Comparison of ENCODE assay signal across 25 cellular contexts in genomic region chr2:239663364-239663924, GRCh38.
"Had no signal": no experiment of that assay in that cellular context is flagged by ENCODE, and none has a peak within 500 bp of the region (broad histone marks: within the 10 kb centered on the region; RNA-seq: fewer than 3 reads in every experiment).

No MANE protein-coding gene starts in this region.

- ATAC-seq: activated CD4-positive, CD25-positive, alpha-beta regulatory T cell treated with anti-CD3 and anti-CD28 coated beads, Interleukin-2, amount 50 U/mL, for 24 hours; activated CD8-positive, alpha-beta T cell treated with anti-CD3 and anti-CD28 coated beads, Interleukin-2, amount 10 ng/mL, durations not matched to agents 7 days and 5 days; activated T-cell treated with anti-CD3 and anti-CD28 coated beads, Interleukin-2, amount 50 U/mL, for 72 hours; Panc1; Right ventricle myocardium inferior had no signal

- H3K27ac Mint-ChIP-seq: activated CD8-positive, alpha-beta T cell treated with anti-CD3 and anti-CD28 coated beads, Interleukin-2, amount 10 ng/mL, durations not matched to agents 7 days and 5 days; activated naive CD8-positive, alpha-beta T cell treated with anti-CD3 and anti-CD28 coated beads, Interleukin-2, amount 10 ng/mL, durations not matched to agents 7 days and 5 days; activated T-cell treated with anti-CD3 and anti-CD28 coated beads, Interleukin-2, amount 50 U/mL, for 72 hours; activated T-helper 2 cell treated with anti-CD3 and anti-CD28 coated beads, Interferon-gamma antibody, Interleukin-2, Interleukin-4, amounts not matched to agents 10 μg/mL and 5 μg/mL and 100 μg/mL, durations not matched to agents 14 hours and 24 hours and 36 hours had no signal

- H3K36me3 Mint-ChIP-seq: activated naive CD8-positive, alpha-beta T cell treated with anti-CD3 and anti-CD28 coated beads, Interleukin-2, amount 10 ng/mL, durations not matched to agents 7 days and 5 days had no signal

- H3K4me3 Mint-ChIP-seq: activated CD8-positive, alpha-beta T cell treated with anti-CD3 and anti-CD28 coated beads, Interleukin-2, amount 10 ng/mL, durations not matched to agents 7 days and 5 days; activated naive CD8-positive, alpha-beta T cell treated with anti-CD3 and anti-CD28 coated beads, Interleukin-2, amount 10 ng/mL, durations not matched to agents 7 days and 5 days; activated T-cell treated with anti-CD3 and anti-CD28 coated beads, Interleukin-2, amount 50 U/mL, for 72 hours had no signal

- H3K9me3 Mint-ChIP-seq: activated naive CD8-positive, alpha-beta T cell treated with anti-CD3 and anti-CD28 coated beads, Interleukin-2, amount 10 ng/mL, durations not matched to agents 7 days and 5 days; activated T-cell treated with anti-CD3 and anti-CD28 coated beads, Interleukin-2, amount 50 U/mL, for 72 hours; activated T-helper 2 cell treated with anti-CD3 and anti-CD28 coated beads, Interferon-gamma antibody, Interleukin-2, Interleukin-4, amounts not matched to agents 10 μg/mL and 5 μg/mL and 100 μg/mL, durations not matched to agents 14 hours and 24 hours and 36 hours had no signal

- DNase-seq: activated CD4-positive, alpha-beta T cell treated with anti-CD3 and anti-CD28 coated beads for 48 hours; activated CD4-positive, alpha-beta T cell treated with anti-CD3 and anti-CD28 coated beads, Interleukin-2, amount 50 U/mL, for 4 hours; activated CD8-positive, alpha-beta T cell treated with anti-CD3 and anti-CD28 coated beads, Interleukin-2, amount 10 ng/mL, durations not matched to agents 7 days and 5 days; activated naive CD4-positive, alpha-beta T cell treated with anti-CD3 and anti-CD28 coated beads, Interleukin-2, amount 50 U/mL, for 16 hours; activated naive CD8-positive, alpha-beta T cell treated with anti-CD3 and anti-CD28 coated beads, Interleukin-2, amount 10 ng/mL, durations not matched to agents 7 days and 5 days; activated T-cell treated with anti-CD3 and anti-CD28 coated beads, Interleukin-2, amount 50 U/mL, for 72 hours; anterior cingulate cortex; NCI-H1092; NCI-H1417; NCI-H1694; NCI-H2029; NCI-H2107; NCI-H2171 treated with DMSO at 0.1 percent for 48 hours; NCI-H226; NCI-H82; OCI-M1; RPMI8226; SJCRH30; SK-N-SH; T-helper 1 cell; WERI-Rb-1 had no signal
